28 cellular contexts compared by ENCODE assay signal in genomic region chr14:88818018-88818417, GRCh38. TPM values are rescaled to one million over a fixed set of nuclear protein-coding genes. Genes with fewer than 3 reads are reported as not detected.
A peak's percentile ranks its signal among the peaks of the same experiment; 100 is the strongest.
DNase-seq lines count a peak whose midpoint lies in the region; ATAC-seq and TF ChIP-seq lines count a peak whose summit lies in the region.
"Had no signal": no experiment of that assay in that cellular context is flagged by ENCODE, and none has a peak within 500 bp of the region (broad histone marks: within the 10 kb centered on the region; RNA-seq: fewer than 3 reads in every experiment).

No MANE protein-coding gene starts in this region.

- peak; percentile 72 for ATAC-seq in GM18868 (IDR thresholded peaks at IDR 0.05; ENCODE audit: unreplicated experiment)
- ATAC-seq in HG02852 (IDR thresholded peaks at IDR 0.05; ENCODE audit: unreplicated experiment), result peak; percentile 94
- ATAC-seq in HG03565 (IDR thresholded peaks at IDR 0.05; ENCODE audit: unreplicated experiment), result peak; percentile 67
- ATAC-seq in aorta (ENCODE audit: low FRiP score), result no peak
- ATAC-seq in HG02759 (IDR thresholded peaks at IDR 0.05; ENCODE audit: unreplicated experiment), result no peak
- ATAC-seq: activated T-cell treated with anti-CD3 and anti-CD28 coated beads, Interleukin-2, amount 50 U/mL, for 72 hours; left colon; PC-3 had no signal

- CTCF ChIA-PET in Calu3 (lab: Charles Lee), result no interaction called here

- TF ChIP-seq CTCF in Calu3 (IDR thresholded peaks at IDR 0.05; ENCODE audit: unreplicated experiment), result no peak

- H3K9me3 ChIP-seq in aorta (ENCODE audit: control insufficient read depth, low read length), result no peaks in the 10 kb centered on the region
- H3K9me3 ChIP-seq: HAP-1, sigmoid colon had no signal

- DNase-seq in aorta (no peak), Calu3 (no peak), AG08395 (ENCODE audit: low spot score) (no peak)
- DNase-seq: activated B cell treated with CpG ODN at 0.5 μM for 24 hours; activated CD4-positive, alpha-beta T cell treated with anti-CD3 and anti-CD28 coated beads, Interleukin-2, amount 50 U/mL, for 48 hours; activated T-cell treated with anti-CD3 and anti-CD28 coated beads, Interleukin-2, amount 50 U/mL, for 72 hours; effector memory CD4-positive, alpha-beta T cell; left colon; mammary epithelial cell; MM.1S; NCI-H1417; NCI-H2081; NCI-H2227 treated with DMSO at 0.1 percent for 48 hours; NCI-H526; PC-3; sigmoid colon; stimulated activated CD4-positive, alpha-beta T cell treated with anti-CD3 and anti-CD28 coated beads, Interleukin-4, amount 100 ng/mL, for 24 hours; trophoblast cell had no signal

- no peaks in the 10 kb centered on the region for H3K9me3 Mint-ChIP-seq in Calu3 (ENCODE audit: low read depth, unreplicated experiment)
- H3K9me3 Mint-ChIP-seq: activated B cell treated with CpG ODN at 0.5 μM for 24 hours; activated T-cell treated with anti-CD3 and anti-CD28 coated beads, Interleukin-2, amount 50 U/mL, for 72 hours; nephron had no signal

- H3K4me3 ChIP-seq in aorta (ENCODE audit: low read length in 2 of 2), result no peak overlapping the region
- H3K4me3 ChIP-seq: cardiac muscle cell, HAP-1, sigmoid colon, SK-N-MC had no signal

- BruUV-seq in Calu3 (replicated peaks; lab: Mats Ljungman, UMichigan), result no TSS peak

- H3K27me3 ChIP-seq in aorta (ENCODE audit: control insufficient read depth in 1 of 2, insufficient read depth in 2 of 2, low read length in 1 of 2), result no peaks in the 10 kb centered on the region
- H3K27me3 ChIP-seq: cardiac muscle cell, sigmoid colon had no signal

- intact Hi-C loops in aorta (cut with DNase I), result no loop called here
- intact Hi-C loops in Calu3 (cut with micrococcal nuclease; ENCODE audit: unreplicated experiment), result no loop called here

- no peaks in the 10 kb centered on the region for H3K4me1 ChIP-seq in aorta (ENCODE audit: control insufficient read depth in 1 of 2, insufficient read depth in 2 of 2, low read length in 2 of 2)
- H3K4me1 ChIP-seq: HAP-1, sigmoid colon had no signal

- H3K36me3 ChIP-seq in aorta (ENCODE audit: control insufficient read depth in 1 of 2, insufficient read depth in 2 of 2, low read length in 1 of 2), result no peaks in the 10 kb centered on the region
- H3K36me3 ChIP-seq: cardiac muscle cell, HAP-1, sigmoid colon had no signal

- 93 to 100% methylated on average over 1 of the region's 1 CpG for whole genome bisulfite sequencing in aorta, 2 donors

- H3K27ac ChIP-seq in aorta (ENCODE audit: low read depth in 1 of 2, low read length in 2 of 2), result no peak overlapping the region
- H3K27ac ChIP-seq: C4-2B, cardiac muscle cell, KMS-11, sigmoid colon, SK-N-MC had no signal

- H3K27ac Mint-ChIP-seq in Calu3 (ENCODE audit: unreplicated experiment), result no peak overlapping the region
- H3K27ac Mint-ChIP-seq: activated B cell treated with CpG ODN at 0.5 μM for 24 hours; activated T-cell treated with anti-CD3 and anti-CD28 coated beads, Interleukin-2, amount 50 U/mL, for 72 hours; nephron had no signal

- peaks cover 32% of the 10 kb centered on the region for H3K27me3 Mint-ChIP-seq in Calu3 (ENCODE audit: unreplicated experiment)

- no peak overlapping the region for H3K4me3 Mint-ChIP-seq in Calu3 (ENCODE audit: low read depth, unreplicated experiment)
- H3K4me3 Mint-ChIP-seq: activated B cell treated with CpG ODN at 0.5 μM for 24 hours; activated T-cell treated with anti-CD3 and anti-CD28 coated beads, Interleukin-2, amount 50 U/mL, for 72 hours; nephron had no signal

- H3K36me3 Mint-ChIP-seq in Calu3 (ENCODE audit: insufficient read depth, unreplicated experiment), result no peaks in the 10 kb centered on the region

- H3K4me1 Mint-ChIP-seq in Calu3 (ENCODE audit: low read depth, unreplicated experiment), result no peaks in the 10 kb centered on the region
- H3K4me1 Mint-ChIP-seq: nephron had no signal

RNA-seq across cellular contexts. Expression of gene TTC8, which starts 6.4 kb away (rescaled TPM):
- 10 to 100 TPM; 14.1 to 21.7 TPM for total RNA-seq in aorta
- polyA plus RNA-seq in aorta, result 10 to 100 TPM; 10.5 to 23.1 TPM
- total RNA-seq in Calu3 (2022), result 16.9 and 17.0 TPM in 2 replicates

RNA-seq across cellular contexts. Expression of gene EML5, which starts 25.3 kb away (rescaled TPM):
- total RNA-seq in aorta (1 to 10 TPM in 1 of 2 donors, under 1 TPM in 1; 0.39 to 1.6 TPM), Calu3 (2022) (0.52 and 0.78 TPM in 2 replicates)
- polyA plus RNA-seq in aorta, result under 1 TPM; 0.18 to 0.63 TPM

Comparison
In these comparisons a context has a peak if more than half of its experiments do, and no peak if none do; other contexts are left out.
1. ATAC-seq: peak in GM18868 (single experiment), HG02852 (single experiment) and HG03565 (single experiment); none in aorta (single experiment) and HG02759 (single experiment).